Comparison of ENCODE assay signal across 1 cellular context in genomic region chr12:6699989-6700645, GRCh38.
TF ChIP-seq lines count a peak whose summit lies in the region.

No MANE protein-coding gene starts in this region.

TF ChIP-seq in H1, 55 proteins besides CTCF, POLR2A, EP300 and RAD21:
- TF ChIP-seq GTF2F1 (IDR thresholded peaks at IDR 0.05; ENCODE audit: borderline replicate concordance, low read depth, low read length) (no peak), ASH2L (IDR thresholded peaks at IDR 0.05; ENCODE audit: low read length) (peak; percentile 30), BACH1 (IDR thresholded peaks at IDR 0.05; ENCODE audit: low read length) (no peak), POU5F1 (IDR thresholded peaks at IDR 0.05; ENCODE audit: low read depth, low read length) (no peak), CHD1 (IDR thresholded peaks at IDR 0.05; ENCODE audit: low read depth, low read length) (no peak), NRF1 (IDR thresholded peaks at IDR 0.05; ENCODE audit: low read depth, low read length) (no peak), E2F6 (IDR thresholded peaks at IDR 0.05) (no peak), PHF8 (conservative IDR thresholded peaks at IDR 0.05; ENCODE audit: low read depth, low read length) (0 out of 2 replicates have a peak, but pooled peaks have one; percentile 43), SIX5 (IDR thresholded peaks at IDR 0.05; ENCODE audit: low read depth, low read length) (no peak), ZNF274 (IDR thresholded peaks at IDR 0.05; ENCODE audit: borderline replicate concordance, extremely low read depth, low read length) (no peak), RBBP5 (IDR thresholded peaks at IDR 0.05; ENCODE audit: borderline replicate concordance, low read depth, low read length) (peak; percentile 87; the same call in 1 of the 2 replicates), CHD2 (IDR thresholded peaks at IDR 0.05; ENCODE audit: low read length) (no peak), JUN (IDR thresholded peaks at IDR 0.05; ENCODE audit: low read depth, low read length) (no peak), EZH2 (IDR thresholded peaks at IDR 0.05; ENCODE audit: low read depth, low read length, severe bottlenecking) (peak; percentile 0), SAP30 (IDR thresholded peaks at IDR 0.05; ENCODE audit: insufficient read depth, insufficient replicate concordance, low read length) (no peak), BRCA1 (IDR thresholded peaks at IDR 0.05; ENCODE audit: low read depth, low read length) (no peak), CTBP2 (IDR thresholded peaks at IDR 0.05; ENCODE audit: borderline replicate concordance, insufficient read depth, insufficient read length, low read length) (no peak), KDM5A (IDR thresholded peaks at IDR 0.05; ENCODE audit: low read length) (no peak), TEAD4 (IDR thresholded peaks at IDR 0.05; ENCODE audit: low read depth, low read length) (no peak), HDAC2 (IDR thresholded peaks at IDR 0.05; ENCODE audit: borderline replicate concordance in 1 of 2, low read depth in 2 of 2, low read length in 2 of 2) (no peak), USF2 (IDR thresholded peaks at IDR 0.05; ENCODE audit: low read length) (no peak), RNF2 (IDR thresholded peaks at IDR 0.05; ENCODE audit: borderline replicate concordance, low read depth, low read length, missing control alignments, poor library complexity, severe bottlenecking) (no peak), KDM4A (IDR thresholded peaks at IDR 0.05; ENCODE audit: low read depth, low read length, severe bottlenecking) (peak; percentile 99), NANOG (IDR thresholded peaks at IDR 0.05; ENCODE audit: insufficient read depth, low read depth, low read length, poor library complexity, severe bottlenecking) (no peak), KDM1A (IDR thresholded peaks at IDR 0.05; ENCODE audit: borderline replicate concordance, low read length) (no peak), CBX8 (IDR thresholded peaks at IDR 0.05; ENCODE audit: borderline replicate concordance, low read depth, low read length) (no peak), TAF1 (IDR thresholded peaks at IDR 0.05; ENCODE audit: low read depth, low read length) (no peak), TCF12 (IDR thresholded peaks at IDR 0.05; ENCODE audit: low read depth, low read length) (no peak), SRF (IDR thresholded peaks at IDR 0.05; ENCODE audit: low read depth, low read length) (no peak), YY1 (IDR thresholded peaks at IDR 0.05; ENCODE audit: low read depth, low read length) (no peak), ATF3 (IDR thresholded peaks at IDR 0.05; ENCODE audit: insufficient read depth, low read depth, low read length) (no peak), MAX (IDR thresholded peaks at IDR 0.05) (peak; percentile 13; the same call in 1 of the 2 replicates), RXRA (IDR thresholded peaks at IDR 0.05; ENCODE audit: insufficient read depth, low read depth, low read length) (no peak), CBX5 (IDR thresholded peaks at IDR 0.05; ENCODE audit: low read depth, low read length) (no peak), CREB1 (IDR thresholded peaks at IDR 0.05) (no peak), FOSL1 (IDR thresholded peaks at IDR 0.05; ENCODE audit: insufficient read depth, low read depth, low read length) (no peak), SIRT6 (IDR thresholded peaks at IDR 0.05; ENCODE audit: low read length) (no peak), HDAC6 (IDR thresholded peaks at IDR 0.05; ENCODE audit: low read depth, low read length) (no peak), CHD7 (IDR thresholded peaks at IDR 0.05; ENCODE audit: insufficient replicate concordance, low read length) (no peak), BCL11A (IDR thresholded peaks at IDR 0.05; ENCODE audit: low read depth in 2 of 2, low read length in 2 of 2) (no peak), POLR2AphosphoS5 (IDR thresholded peaks at IDR 0.05; ENCODE audit: low read depth, low read length) (no peak), MAFK (IDR thresholded peaks at IDR 0.05; ENCODE audit: low read depth, low read length) (no peak), SP4 (IDR thresholded peaks at IDR 0.05; ENCODE audit: low read length) (no peak), TBP (IDR thresholded peaks at IDR 0.05; ENCODE audit: low read depth, low read length) (no peak), TAF7 (optimal IDR thresholded peaks at IDR 0.05; ENCODE audit: borderline replicate concordance, low read depth, low read length) (no peak), JUND (IDR thresholded peaks at IDR 0.05; ENCODE audit: low read length) (no peak), ATF2 (IDR thresholded peaks at IDR 0.05; ENCODE audit: low read length) (no peak), RFX5 (IDR thresholded peaks at IDR 0.05; ENCODE audit: borderline replicate concordance, low read depth, low read length) (no peak), SUZ12 (IDR thresholded peaks at IDR 0.05; ENCODE audit: low read length) (peak; percentile 45; the same call in 1 of the 2 replicates), SP1 (IDR thresholded peaks at IDR 0.05; ENCODE audit: low read depth, low read length) (no peak), CEBPB (IDR thresholded peaks at IDR 0.05; ENCODE audit: low read depth, low read length) (no peak), SIN3A (conservative IDR thresholded peaks at IDR 0.05 in 1 of 2, IDR thresholded peaks at IDR 0.05 in 1 of 2; ENCODE audit: low read depth in 1 of 2, low read length in 2 of 2) (peak in 1 of 2 experiments; percentile 61; a peak in 1 of 4 replicates), GABPA (IDR thresholded peaks at IDR 0.05; ENCODE audit: borderline replicate concordance, insufficient read depth, low read length) (no peak), EGR1 (IDR thresholded peaks at IDR 0.05; ENCODE audit: borderline replicate concordance, low read depth, low read length) (no peak), SP2 (IDR thresholded peaks at IDR 0.05; ENCODE audit: low read length) (no peak)
TF ChIP-seq in H1: peak in this region for 8.
